In the genomic region with DNA sequence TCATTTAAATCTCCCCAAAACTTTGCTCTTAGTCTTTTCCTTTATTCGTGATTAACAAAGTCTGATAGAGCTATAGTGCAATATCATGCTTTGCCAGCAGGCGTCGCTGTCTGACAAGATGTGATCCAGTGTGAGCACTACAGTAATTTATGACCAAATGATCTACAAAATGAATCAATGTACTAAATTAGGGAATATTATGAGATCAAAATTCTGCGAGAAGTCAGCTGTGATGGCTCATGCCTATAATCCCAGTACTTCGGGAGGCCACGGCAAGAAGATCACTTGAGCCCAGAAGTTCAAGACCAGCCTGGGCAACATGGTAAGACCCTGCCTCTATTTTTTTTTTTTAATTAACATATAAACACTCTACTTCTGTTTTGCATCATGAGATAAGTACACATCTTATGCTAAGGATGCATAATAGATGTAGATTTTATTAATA, we compare ENCODE assay signal across 8 cellular contexts. TPM values are rescaled to one million over a fixed set of nuclear protein-coding genes. Genes with fewer than 3 reads are reported as not detected.
A peak's percentile ranks its signal among the peaks of the same experiment; 100 is the strongest.
DNase-seq lines count a peak whose midpoint lies in the region; ATAC-seq, FAIRE-seq and TF ChIP-seq lines count a peak whose summit lies in the region.

No MANE protein-coding gene starts in this region.

- TF ChIP-seq RAD21 in A549 (conservative IDR thresholded peaks at IDR 0.05 in 1 of 2, IDR thresholded peaks at IDR 0.05 in 1 of 2): peak; percentile 88 to 97

- no peak for FAIRE-seq in A549 (lab: Jason Lieb, UNC)

- H3K4me3 ChIP-seq in A549: no peak overlapping the region
- no peak overlapping the region for H3K4me3 ChIP-seq in GM12875 (ENCODE audit: low read depth, low read length)
- H3K4me3 ChIP-seq in heart left ventricle: no peak overlapping the region

- intact Hi-C loops in heart left ventricle (cut with DNase I): loop anchor here (1.0 to 10.0 kb wide), 8 partner anchors 34 to 286 kb away; no protein-coding TSS in a partner anchor

- ATAC-seq in A549 (0 out of 6 replicates have a peak, but pooled peaks of 1 of the 2 experiments have one; percentile 5), heart left ventricle (no peak), GM21528 (IDR thresholded peaks at IDR 0.05; ENCODE audit: low FRiP score, unreplicated experiment) (no peak)

- TF ChIP-seq POLR2A in A549 (IDR thresholded peaks at IDR 0.05; ENCODE audit: low read length): no peak
- TF ChIP-seq POLR2A in heart left ventricle (IDR thresholded peaks at IDR 0.05): no peak

- peaks cover 13% of the 10 kb centered on the region for H3K9me3 ChIP-seq in A549
- peaks cover 0 to 51% (median 22%) of the 10 kb centered on the region in 12 donors for H3K9me3 ChIP-seq in heart left ventricle

- H3K4me1 ChIP-seq in A549 (peaks cover 27% of the 10 kb centered on the region), heart left ventricle (peaks cover 0 to 39% (median 18%) of the 10 kb centered on the region in 12 donors)

- H3K4me2 ChIP-seq in A549: no peak overlapping the region

- TF ChIP-seq EP300 in A549 (IDR thresholded peaks at IDR 0.05): no peak

- H3K36me3 ChIP-seq in heart left ventricle: no peaks in the 10 kb centered on the region

- DNase-seq in A549 (ENCODE audit: low read depth in 1 of 2, low spot score in 1 of 2) (peak in 1 of 2 experiments; percentile 75), SHP77 (lab: John Stamatoyannopoulos, UW) (peak; percentile 25 to 49), heart left ventricle (peak; percentile 50 to 82 (median 62)), NCI-H2107 treated with DMSO at 0.1 percent for 48 hours (lab: John Stamatoyannopoulos, UW; ENCODE audit: unreplicated experiment) (no peak)
- DNase-seq in activated T-helper 9 cell treated with anti-CD3 and anti-CD28 coated beads, Interleukin-2, amount 50 U/mL, for 16 hours (ENCODE audit: low read depth): peak; percentile 75
- peak; percentile 89 for DNase-seq in stimulated activated CD4-positive, alpha-beta T cell treated with anti-CD3 and anti-CD28 coated beads, Interleukin-15, amount 100 ng/mL, for 24 hours

- POLR2A ChIA-PET in A549 (lab: Yijun Ruan, JAX): interaction anchor here (1.3 kb wide), 1 partner anchor 32 kb away, joined by 4 read pairs; no protein-coding TSS in a partner anchor

- H3K27me3 ChIP-seq in heart left ventricle: no peaks in the 10 kb centered on the region

- 37% methylated on average over 6 of the region's 6 CpGs for WGBS in A549 (ENCODE audit: missing lambda C conversion rate)
- 39 to 52% (median 43%) methylated on average over 6 of the region's 6 CpGs for WGBS in heart left ventricle, 4 donors

- CTCF ChIA-PET in A549 (lab: Yijun Ruan, JAX): interaction anchor here (0.6 to 2.8 kb wide), 33 partner anchors 8 to 572 kb away, joined by 3 to 37 read pairs (median 4); no protein-coding TSS in a partner anchor

- peak; percentile 84 for TF ChIP-seq CTCF in A549 (IDR thresholded peaks at IDR 0.05)
- TF ChIP-seq CTCF in GM12875 (IDR thresholded peaks at IDR 0.05; ENCODE audit: borderline replicate concordance, insufficient read depth, low read depth, low read length): peak; percentile 79
- TF ChIP-seq CTCF in heart left ventricle (IDR thresholded peaks at IDR 0.05): peak; percentile 86 to 95 (median 90)

- H3K27ac ChIP-seq in A549 (peak overlapping the region; percentile 93 to 99; a peak in 5 of 6 replicates), heart left ventricle (peak overlapping the region in 1 of 12 donors; percentile 71)

TF ChIP-seq in A549, 52 proteins besides CTCF, POLR2A, EP300 and RAD21:
- TF ChIP-seq CBX8 (IDR thresholded peaks at IDR 0.05) (no peak), SMC3 (IDR thresholded peaks at IDR 0.05) (peak; percentile 87), CHD4 (IDR thresholded peaks at IDR 0.05; ENCODE audit: borderline replicate concordance) (peak; percentile 74; the same call in 1 of the 2 replicates)

RNA-seq across cellular contexts. Expression of gene SPSB1, which starts 3.6 kb away (rescaled TPM):
- polyA plus RNA-seq in A549 (2011; rRNA removed) (19.4 and 23.7 TPM in 2 replicates), A549 (2017; fragmentation: RNase III; extraction: RNeasy Plus Mini Kit Qiagen cat#74134 plus additional on column Dnase treatment) (16.9 to 25.3 TPM (median 22.3 TPM) in 3 replicates), heart left ventricle (10 to 100 TPM in 1 of 2 donors, 1 to 10 TPM in 1; 7.0 to 10.9 TPM)
- 20.5 and 26.4 TPM in 2 replicates for polyA plus RNA-seq in A549 (2012; cell fraction: cytosol; rRNA removed)
- polyA plus RNA-seq in A549 (2012; cell fraction: nucleus; rRNA removed): 21.7 and 23.4 TPM in 2 replicates
- 39.6 and 39.8 TPM in 2 replicates for polyA minus RNA-seq in A549 (2011; rRNA and poly(A)+ RNA removed)
- total RNA-seq in heart left ventricle: 10 to 100 TPM in 3 of 9 donors, 1 to 10 TPM in 6; 7.7 to 27.2 (median 9.2) TPM

RNA-seq across cellular contexts. Expression of gene H6PD, which starts 54.5 kb away (rescaled TPM):
- polyA plus RNA-seq in A549 (2011; rRNA removed): 7.9 and 9.8 TPM in 2 replicates
- 3.7 and 6.0 TPM in 2 replicates for polyA plus RNA-seq in A549 (2012; cell fraction: cytosol; rRNA removed)
- polyA plus RNA-seq in A549 (2012; cell fraction: nucleus; rRNA removed): 12.0 and 12.4 TPM in 2 replicates
- polyA plus RNA-seq in A549 (2017; fragmentation: RNase III; extraction: RNeasy Plus Mini Kit Qiagen cat#74134 plus additional on column Dnase treatment): 4.6 to 6.4 TPM (median 6.0 TPM) in 3 replicates
- 8.7 and 10.4 TPM in 2 replicates for polyA minus RNA-seq in A549 (2011; rRNA and poly(A)+ RNA removed)
- 10 to 100 TPM; 16.0 to 54.5 (median 27.9) TPM for total RNA-seq in heart left ventricle
- 10 to 100 TPM; 11.0 to 15.7 TPM for polyA plus RNA-seq in heart left ventricle
